Comparison of ENCODE assay signal across 10 cellular contexts in the genomic region with DNA sequence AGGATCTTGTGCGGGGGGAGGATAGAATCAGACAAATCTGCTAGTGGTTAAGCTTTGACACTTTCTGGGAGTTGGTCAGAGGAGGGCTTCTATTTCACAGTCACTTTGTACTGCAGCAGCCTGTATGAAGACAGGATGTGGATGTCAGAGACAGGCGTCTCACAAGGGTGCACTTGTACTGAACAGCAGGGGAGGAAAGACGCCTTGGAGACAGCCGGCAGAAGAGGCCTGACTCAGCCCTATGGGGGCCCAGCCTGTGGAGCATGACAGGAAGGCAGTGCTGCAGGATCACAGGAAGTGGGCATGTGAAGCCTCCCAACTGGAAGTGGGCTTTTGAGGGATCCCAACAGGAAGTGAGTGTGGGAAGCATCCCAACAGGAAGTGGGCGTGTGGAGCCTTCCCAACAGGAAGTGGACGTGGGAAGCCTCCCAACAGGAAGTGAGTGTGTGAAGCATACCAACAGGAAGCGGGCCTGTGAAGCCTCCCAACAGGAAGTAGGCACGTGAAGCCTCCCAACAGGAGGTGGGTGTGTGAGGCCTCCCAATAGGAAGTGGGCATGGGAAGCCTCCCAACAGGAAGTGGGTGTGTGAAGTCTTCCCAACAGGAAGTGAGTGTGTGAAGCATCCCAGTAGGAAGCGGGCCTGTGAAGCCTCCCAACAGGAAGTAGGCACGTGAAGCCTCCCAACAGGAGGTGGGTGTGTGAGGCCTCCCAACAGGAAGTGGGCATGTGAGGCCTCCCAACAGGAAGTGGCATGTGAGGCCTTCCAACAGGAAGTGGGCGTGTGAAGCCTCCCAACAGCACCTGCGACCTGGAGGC.
DNase-seq lines count a peak whose midpoint lies in the region; ATAC-seq, FAIRE-seq and TF ChIP-seq lines count a peak whose summit lies in the region.
"Had no signal": no experiment of that assay in that cellular context is flagged by ENCODE, and none has a peak within 500 bp of the region (broad histone marks: within the 10 kb centered on the region; RNA-seq: fewer than 3 reads in every experiment).

No MANE protein-coding gene starts in this region.

- H3K36me3 Mint-ChIP-seq in MCF 10A (ENCODE audit: insufficient read depth, unreplicated experiment) = no peaks in the 10 kb centered on the region
- peaks cover 13% of the 10 kb centered on the region for H3K36me3 Mint-ChIP-seq in activated T-cell treated with anti-CD3 and anti-CD28 coated beads, Interleukin-2, amount 50 U/mL, for 24 hours (ENCODE audit: low read depth)

- no peak overlapping the region for H2AFZ ChIP-seq in mammary epithelial cell (ENCODE audit: low read depth, low read length)

- BruUV-seq in MCF 10A (replicated peaks; lab: Mats Ljungman, UMichigan) = no TSS peak
- no TSS peak for BruUV-seq in mammary epithelial cell (replicated peaks; lab: Mats Ljungman, UMichigan)

- peak; percentile 21 to 67 for ATAC-seq in lower lobe of right lung
- no peak for ATAC-seq in HG03432 (IDR thresholded peaks at IDR 0.05; ENCODE audit: unreplicated experiment)

- intact Hi-C loops in MCF 10A (cut with micrococcal nuclease) = no loop called here
- intact Hi-C loops in mammary epithelial cell (cut with micrococcal nuclease) = no loop called here
- intact Hi-C loops in lower lobe of right lung (cut with DNase I) = no loop called here

- TF ChIP-seq CTCF in MCF 10A (IDR thresholded peaks at IDR 0.05; ENCODE audit: unreplicated experiment) (no peak), mammary epithelial cell (conservative IDR thresholded peaks at IDR 0.05 in 1 of 2, IDR thresholded peaks at IDR 0.05 in 1 of 2; ENCODE audit: extremely low read depth in 1 of 2, insufficient read depth in 1 of 2, low read depth in 1 of 2, low read length in 2 of 2) (no peak), lower lobe of right lung (IDR thresholded peaks at IDR 0.05) (no peak)

- no peaks in the 10 kb centered on the region for H4K20me1 ChIP-seq in mammary epithelial cell (ENCODE audit: insufficient read depth, low read length)

- H3K27ac Mint-ChIP-seq in MCF 10A (ENCODE audit: low read depth, unreplicated experiment) = peak overlapping the region; percentile 77
- H3K27ac Mint-ChIP-seq in activated T-cell treated with anti-CD3 and anti-CD28 coated beads, Interleukin-2, amount 50 U/mL, for 24 hours = peak overlapping the region; percentile 94

- in situ Hi-C loops in mammary epithelial cell (cut with MboI; ENCODE audit: low sequenced_read_pairs in 2 of 2) = no loop called here

- no peak for FAIRE-seq in urothelium cell line (lab: Jason Lieb, UNC)

- H3K27me3 ChIP-seq in mammary epithelial cell (ENCODE audit: insufficient read depth, low read length) (no peaks in the 10 kb centered on the region), lower lobe of right lung (ENCODE audit: low read depth) (no peaks in the 10 kb centered on the region)

- H3K9me3 ChIP-seq in mammary epithelial cell (replicated peaks; ENCODE audit: insufficient read depth, low read length) (peaks cover 31% of the 10 kb centered on the region), lower lobe of right lung (no peaks in the 10 kb centered on the region)

- DNase-seq in MCF 10A (ENCODE audit: unreplicated experiment) (no peak), mammary epithelial cell (no peak), lower lobe of right lung (no peak), urothelium cell line (ENCODE audit: low spot score) (peak; percentile 6), NK-92 (lab: John Stamatoyannopoulos, UW; ENCODE audit: unreplicated experiment) (no peak), NCI-H1092 (lab: John Stamatoyannopoulos, UW) (no peak)
- DNase-seq in activated T-cell treated with anti-CD3 and anti-CD28 coated beads, Interleukin-2, amount 50 U/mL, for 24 hours = peak; percentile 65
- DNase-seq: islet precursor cell, NCI-H2029 treated with DMSO at 0.1 percent for 48 hours had no signal

- POLR2A ChIA-PET in MCF 10A (lab: Yijun Ruan, JAX) = no interaction called here

- H3K4me3 ChIP-seq in mammary epithelial cell (replicated peaks in 1 of 3; ENCODE audit: insufficient read depth in 1 of 3, low read depth in 2 of 3, low read length in 3 of 3) = no peak overlapping the region
- H3K4me3 ChIP-seq in lower lobe of right lung = no peak overlapping the region

- H3K9me3 Mint-ChIP-seq in MCF 10A (ENCODE audit: unreplicated experiment) = peaks cover 9% of the 10 kb centered on the region
- H3K9me3 Mint-ChIP-seq in activated T-cell treated with anti-CD3 and anti-CD28 coated beads, Interleukin-2, amount 50 U/mL, for 24 hours = peaks cover 23% of the 10 kb centered on the region

- H3K27me3 Mint-ChIP-seq in MCF 10A (ENCODE audit: insufficient read depth, unreplicated experiment) = no peaks in the 10 kb centered on the region
- H3K27me3 Mint-ChIP-seq in activated T-cell treated with anti-CD3 and anti-CD28 coated beads, Interleukin-2, amount 50 U/mL, for 24 hours = no peaks in the 10 kb centered on the region

- H3K4me1 Mint-ChIP-seq in MCF 10A (ENCODE audit: insufficient read depth, unreplicated experiment) = no peaks in the 10 kb centered on the region
- peaks cover 40% of the 10 kb centered on the region for H3K4me1 Mint-ChIP-seq in activated T-cell treated with anti-CD3 and anti-CD28 coated beads, Interleukin-2, amount 50 U/mL, for 24 hours (ENCODE audit: low read depth)

- CTCF ChIA-PET in MCF 10A (lab: Yijun Ruan, JAX) = no interaction called here
- CTCF ChIA-PET in mammary epithelial cell (lab: Charles Lee; ENCODE audit: low non-redundant PET) = no interaction called here

- H3K4me3 Mint-ChIP-seq in MCF 10A (ENCODE audit: unreplicated experiment) = no peak overlapping the region
- peak overlapping the region; percentile 7 for H3K4me3 Mint-ChIP-seq in activated T-cell treated with anti-CD3 and anti-CD28 coated beads, Interleukin-2, amount 50 U/mL, for 24 hours

- H3K4me2 ChIP-seq in mammary epithelial cell (ENCODE audit: insufficient read depth, low read depth, low read length) = no peak overlapping the region

- no peaks in the 10 kb centered on the region for H3K4me1 ChIP-seq in mammary epithelial cell (ENCODE audit: insufficient read depth, low read length)
- no peaks in the 10 kb centered on the region for H3K4me1 ChIP-seq in lower lobe of right lung

- H3K79me2 ChIP-seq in mammary epithelial cell (ENCODE audit: insufficient read depth, low read length) = no peaks in the 10 kb centered on the region

- WGBS in mammary epithelial cell (ENCODE audit: low coverage, missing lambda C conversion rate) = 80% methylated on average over 10 of the region's 12 CpGs

- dilution Hi-C loops in mammary epithelial cell (cut with HindIII; ENCODE audit: low sequenced_read_pairs) = loop anchor here (5.0 kb wide), 1 partner anchor 61 kb away; no protein-coding TSS in a partner anchor

- no peak overlapping the region for H3K9ac ChIP-seq in mammary epithelial cell (ENCODE audit: insufficient read depth, low read length)

- no peak overlapping the region for H3K27ac ChIP-seq in mammary epithelial cell (ENCODE audit: insufficient read depth, low read depth, low read length)
- peak overlapping the region; percentile 65 for H3K27ac ChIP-seq in lower lobe of right lung

- H3K36me3 ChIP-seq in mammary epithelial cell (ENCODE audit: insufficient read depth, low read length) (no peaks in the 10 kb centered on the region), lower lobe of right lung (no peaks in the 10 kb centered on the region)

Comparison
In these comparisons a context has a peak if more than half of its experiments do, and no peak if none do; other contexts are left out.
1. DNase-seq: peak in activated T-cell treated with anti-CD3 and anti-CD28 coated beads, Interleukin-2, amount 50 U/mL, for 24 hours (single experiment) and urothelium cell line (single experiment); none in MCF 10A (single experiment), mammary epithelial cell (single experiment), lower lobe of right lung (single experiment), NK-92 (single experiment) and NCI-H1092 (single experiment).